Comparison of ENCODE assay signal across 2 cellular contexts in the genomic region with DNA sequence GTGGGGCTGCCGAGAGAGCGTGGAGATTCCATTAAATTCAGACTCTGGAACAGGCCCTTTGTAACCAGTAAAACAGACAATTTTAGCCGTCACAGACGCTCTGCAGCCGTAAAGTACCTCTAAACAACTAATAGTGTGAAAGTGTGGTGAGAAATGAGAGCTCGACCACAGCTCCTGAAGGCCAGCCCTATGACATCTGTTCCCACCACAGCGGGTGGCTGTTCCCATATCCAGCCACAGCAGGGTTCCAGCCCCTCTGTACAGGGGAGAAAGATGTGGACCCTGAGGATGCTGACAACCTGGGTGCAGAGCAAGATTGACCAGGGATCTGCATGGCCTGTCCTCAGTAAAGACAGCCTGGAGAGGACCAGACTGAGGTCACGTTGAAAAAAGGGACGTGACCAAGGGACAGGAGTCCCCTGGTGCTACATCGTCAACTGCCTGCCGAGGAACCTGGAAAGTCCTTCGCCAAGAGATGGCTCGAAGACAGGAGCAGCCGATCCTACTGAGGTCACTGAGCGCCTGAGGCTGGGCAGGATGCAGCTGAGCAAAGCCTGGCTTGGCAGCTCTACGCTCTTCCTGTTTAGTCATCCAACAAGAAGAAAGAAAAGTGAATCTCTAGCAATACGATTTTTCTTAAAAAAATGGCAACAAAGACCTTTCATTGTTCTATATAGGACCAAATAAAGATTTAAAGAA.
A peak's percentile ranks its signal among the peaks of the same experiment; 100 is the strongest.
TF ChIP-seq lines count a peak whose summit lies in the region.

No MANE protein-coding gene starts in this region.

TF ChIP-seq in GM12878, 131 proteins besides CTCF, POLR2A, EP300 and RAD21 (continues in another document):
- TF ChIP-seq GATAD2B (conservative IDR thresholded peaks at IDR 0.05; ENCODE audit: low read depth) (peak; percentile 78), GABPA (IDR thresholded peaks at IDR 0.05; ENCODE audit: low read depth) (0 out of 2 replicates have a peak, but pooled peaks have one; percentile 6), TCF12 (IDR thresholded peaks at IDR 0.05; ENCODE audit: low read depth, low read length) (peak; percentile 83), IKZF1 (conservative IDR thresholded peaks at IDR 0.05) (peak; percentile 88), POLR2AphosphoS5 (IDR thresholded peaks at IDR 0.05; ENCODE audit: low read length) (0 out of 2 replicates have a peak, but pooled peaks have one; percentile 29), IRF4 (IDR thresholded peaks at IDR 0.05; ENCODE audit: low read depth, low read length) (peak; percentile 70; the same call in 1 of the 2 replicates), IKZF2 (IDR thresholded peaks at IDR 0.05) (peak in 1 of 2 experiments; percentile 18; a peak in 2 of 4 replicates)
- TF ChIP-seq, protein P1, sequence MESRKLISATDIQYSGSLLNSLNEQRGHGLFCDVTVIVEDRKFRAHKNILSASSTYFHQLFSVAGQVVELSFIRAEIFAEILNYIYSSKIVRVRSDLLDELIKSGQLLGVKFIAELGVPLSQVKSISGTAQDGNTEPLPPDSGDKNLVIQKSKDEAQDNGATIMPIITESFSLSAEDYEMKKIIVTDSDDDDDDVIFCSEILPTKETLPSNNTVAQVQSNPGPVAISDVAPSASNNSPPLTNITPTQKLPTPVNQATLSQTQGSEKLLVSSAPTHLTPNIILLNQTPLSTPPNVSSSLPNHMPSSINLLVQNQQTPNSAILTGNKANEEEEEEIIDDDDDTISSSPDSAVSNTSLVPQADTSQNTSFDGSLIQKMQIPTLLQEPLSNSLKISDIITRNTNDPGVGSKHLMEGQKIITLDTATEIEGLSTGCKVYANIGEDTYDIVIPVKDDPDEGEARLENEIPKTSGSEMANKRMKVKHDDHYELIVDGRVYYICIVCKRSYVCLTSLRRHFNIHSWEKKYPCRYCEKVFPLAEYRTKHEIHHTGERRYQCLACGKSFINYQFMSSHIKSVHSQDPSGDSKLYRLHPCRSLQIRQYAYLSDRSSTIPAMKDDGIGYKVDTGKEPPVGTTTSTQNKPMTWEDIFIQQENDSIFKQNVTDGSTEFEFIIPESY (IDR thresholded peaks at IDR 0.05), result 0 out of 2 replicates have a peak, but pooled peaks have one; percentile 3
- TF ChIP-seq, protein P2, sequence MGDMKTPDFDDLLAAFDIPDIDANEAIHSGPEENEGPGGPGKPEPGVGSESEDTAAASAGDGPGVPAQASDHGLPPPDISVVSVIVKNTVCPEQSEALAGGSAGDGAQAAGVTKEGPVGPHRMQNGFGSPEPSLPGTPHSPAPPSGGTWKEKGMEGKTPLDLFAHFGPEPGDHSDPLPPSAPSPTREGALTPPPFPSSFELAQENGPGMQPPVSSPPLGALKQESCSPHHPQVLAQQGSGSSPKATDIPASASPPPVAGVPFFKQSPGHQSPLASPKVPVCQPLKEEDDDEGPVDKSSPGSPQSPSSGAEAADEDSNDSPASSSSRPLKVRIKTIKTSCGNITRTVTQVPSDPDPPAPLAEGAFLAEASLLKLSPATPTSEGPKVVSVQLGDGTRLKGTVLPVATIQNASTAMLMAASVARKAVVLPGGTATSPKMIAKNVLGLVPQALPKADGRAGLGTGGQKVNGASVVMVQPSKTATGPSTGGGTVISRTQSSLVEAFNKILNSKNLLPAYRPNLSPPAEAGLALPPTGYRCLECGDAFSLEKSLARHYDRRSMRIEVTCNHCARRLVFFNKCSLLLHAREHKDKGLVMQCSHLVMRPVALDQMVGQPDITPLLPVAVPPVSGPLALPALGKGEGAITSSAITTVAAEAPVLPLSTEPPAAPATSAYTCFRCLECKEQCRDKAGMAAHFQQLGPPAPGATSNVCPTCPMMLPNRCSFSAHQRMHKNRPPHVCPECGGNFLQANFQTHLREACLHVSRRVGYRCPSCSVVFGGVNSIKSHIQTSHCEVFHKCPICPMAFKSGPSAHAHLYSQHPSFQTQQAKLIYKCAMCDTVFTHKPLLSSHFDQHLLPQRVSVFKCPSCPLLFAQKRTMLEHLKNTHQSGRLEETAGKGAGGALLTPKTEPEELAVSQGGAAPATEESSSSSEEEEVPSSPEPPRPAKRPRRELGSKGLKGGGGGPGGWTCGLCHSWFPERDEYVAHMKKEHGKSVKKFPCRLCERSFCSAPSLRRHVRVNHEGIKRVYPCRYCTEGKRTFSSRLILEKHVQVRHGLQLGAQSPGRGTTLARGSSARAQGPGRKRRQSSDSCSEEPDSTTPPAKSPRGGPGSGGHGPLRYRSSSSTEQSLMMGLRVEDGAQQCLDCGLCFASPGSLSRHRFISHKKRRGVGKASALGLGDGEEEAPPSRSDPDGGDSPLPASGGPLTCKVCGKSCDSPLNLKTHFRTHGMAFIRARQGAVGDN (IDR thresholded peaks at IDR 0.05), result 0 out of 2 replicates have a peak, but pooled peaks have one; percentile 28
- TF ChIP-seq, protein P3, sequence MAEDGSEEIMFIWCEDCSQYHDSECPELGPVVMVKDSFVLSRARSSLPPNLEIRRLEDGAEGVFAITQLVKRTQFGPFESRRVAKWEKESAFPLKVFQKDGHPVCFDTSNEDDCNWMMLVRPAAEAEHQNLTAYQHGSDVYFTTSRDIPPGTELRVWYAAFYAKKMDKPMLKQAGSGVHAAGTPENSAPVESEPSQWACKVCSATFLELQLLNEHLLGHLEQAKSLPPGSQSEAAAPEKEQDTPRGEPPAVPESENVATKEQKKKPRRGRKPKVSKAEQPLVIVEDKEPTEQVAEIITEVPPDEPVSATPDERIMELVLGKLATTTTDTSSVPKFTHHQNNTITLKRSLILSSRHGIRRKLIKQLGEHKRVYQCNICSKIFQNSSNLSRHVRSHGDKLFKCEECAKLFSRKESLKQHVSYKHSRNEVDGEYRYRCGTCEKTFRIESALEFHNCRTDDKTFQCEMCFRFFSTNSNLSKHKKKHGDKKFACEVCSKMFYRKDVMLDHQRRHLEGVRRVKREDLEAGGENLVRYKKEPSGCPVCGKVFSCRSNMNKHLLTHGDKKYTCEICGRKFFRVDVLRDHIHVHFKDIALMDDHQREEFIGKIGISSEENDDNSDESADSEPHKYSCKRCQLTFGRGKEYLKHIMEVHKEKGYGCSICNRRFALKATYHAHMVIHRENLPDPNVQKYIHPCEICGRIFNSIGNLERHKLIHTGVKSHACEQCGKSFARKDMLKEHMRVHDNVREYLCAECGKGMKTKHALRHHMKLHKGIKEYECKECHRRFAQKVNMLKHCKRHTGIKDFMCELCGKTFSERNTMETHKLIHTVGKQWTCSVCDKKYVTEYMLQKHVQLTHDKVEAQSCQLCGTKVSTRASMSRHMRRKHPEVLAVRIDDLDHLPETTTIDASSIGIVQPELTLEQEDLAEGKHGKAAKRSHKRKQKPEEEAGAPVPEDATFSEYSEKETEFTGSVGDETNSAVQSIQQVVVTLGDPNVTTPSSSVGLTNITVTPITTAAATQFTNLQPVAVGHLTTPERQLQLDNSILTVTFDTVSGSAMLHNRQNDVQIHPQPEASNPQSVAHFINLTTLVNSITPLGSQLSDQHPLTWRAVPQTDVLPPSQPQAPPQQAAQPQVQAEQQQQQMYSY (CRISPR knock-in tag; IDR thresholded peaks at IDR 0.05), result no peak

TF ChIP-seq in HEK293T, 16 proteins besides CTCF, POLR2A, EP300 and RAD21:
- no peak for TF ChIP-seq FOXK2 (IDR thresholded peaks at IDR 0.05)
- no peak for TF ChIP-seq BHLHE40 (IDR thresholded peaks at IDR 0.05; ENCODE audit: borderline replicate concordance)
- no peak for TF ChIP-seq CTBP1 (IDR thresholded peaks at IDR 0.05; ENCODE audit: borderline replicate concordance)
- no peak for TF ChIP-seq NFRKB (IDR thresholded peaks at IDR 0.05)
- TF ChIP-seq HDGF (IDR thresholded peaks at IDR 0.05; ENCODE audit: borderline replicate concordance), result no peak
- no peak for TF ChIP-seq ARNT (IDR thresholded peaks at IDR 0.05)
- TF ChIP-seq TARDBP (IDR thresholded peaks at IDR 0.05), result no peak
- TF ChIP-seq, protein P4, sequence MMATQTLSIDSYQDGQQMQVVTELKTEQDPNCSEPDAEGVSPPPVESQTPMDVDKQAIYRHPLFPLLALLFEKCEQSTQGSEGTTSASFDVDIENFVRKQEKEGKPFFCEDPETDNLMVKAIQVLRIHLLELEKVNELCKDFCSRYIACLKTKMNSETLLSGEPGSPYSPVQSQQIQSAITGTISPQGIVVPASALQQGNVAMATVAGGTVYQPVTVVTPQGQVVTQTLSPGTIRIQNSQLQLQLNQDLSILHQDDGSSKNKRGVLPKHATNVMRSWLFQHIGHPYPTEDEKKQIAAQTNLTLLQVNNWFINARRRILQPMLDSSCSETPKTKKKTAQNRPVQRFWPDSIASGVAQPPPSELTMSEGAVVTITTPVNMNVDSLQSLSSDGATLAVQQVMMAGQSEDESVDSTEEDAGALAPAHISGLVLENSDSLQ (IDR thresholded peaks at IDR 0.05), result no peak
- no peak for TF ChIP-seq L3MBTL2 (conservative IDR thresholded peaks at IDR 0.05)
- no peak for TF ChIP-seq SP1 (IDR thresholded peaks at IDR 0.05)
- no peak for TF ChIP-seq ZNF384 (IDR thresholded peaks at IDR 0.05)
- no peak for TF ChIP-seq FOXM1 (IDR thresholded peaks at IDR 0.05; ENCODE audit: borderline replicate concordance)
- no peak for TF ChIP-seq SUZ12 (IDR thresholded peaks at IDR 0.05)
- TF ChIP-seq FOXA1 (IDR thresholded peaks at IDR 0.05), result no peak
- no peak for TF ChIP-seq LEF1 (IDR thresholded peaks at IDR 0.05; ENCODE audit: borderline replicate concordance)
- TF ChIP-seq ELF4 (IDR thresholded peaks at IDR 0.05), result no peak
